ENCODE assay signal across 10 cellular contexts in the genomic region with DNA sequence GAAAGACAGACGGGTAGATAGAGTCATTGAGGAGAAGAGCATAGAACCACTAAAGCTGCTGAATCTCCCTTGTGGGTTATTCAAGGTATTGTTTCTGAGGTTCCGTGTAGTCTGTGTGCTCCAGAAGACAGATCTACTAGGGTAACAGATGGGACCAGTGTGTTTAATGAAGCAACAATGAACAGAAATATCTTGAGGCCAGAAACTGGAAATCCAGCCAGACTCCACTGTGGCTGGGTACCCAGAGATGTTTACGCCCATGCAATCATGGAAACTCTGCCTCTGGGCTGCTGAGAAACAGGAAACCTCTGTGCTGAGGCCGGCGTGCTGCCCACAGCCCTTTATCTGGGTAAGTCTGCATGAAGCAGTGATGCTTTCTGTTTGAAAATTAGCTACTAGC. TPM values are rescaled to one million over a fixed set of nuclear protein-coding genes. Genes with fewer than 3 reads are reported as not detected.
DNase-seq lines count a peak whose midpoint lies in the region; ATAC-seq and TF ChIP-seq lines count a peak whose summit lies in the region.
"Had no signal": no experiment of that assay in that cellular context is flagged by ENCODE, and none has a peak within 500 bp of the region (broad histone marks: within the 10 kb centered on the region; RNA-seq: fewer than 3 reads in every experiment).

No MANE protein-coding gene starts in this region.

- H2AK5ac ChIP-seq in mesenchymal stem cell (ENCODE audit: low read length, severe bottlenecking), result no peak overlapping the region

- H3K18ac ChIP-seq in mesenchymal stem cell (ENCODE audit: low read depth in 1 of 2, low read length in 2 of 2), result no peak overlapping the region

- H3K27me3 Mint-ChIP-seq in activated naive CD4-positive, alpha-beta T cell treated with anti-CD3 and anti-CD28 coated beads, Interleukin-2, amount 50 U/mL, for 24 hours, result no peaks in the 10 kb centered on the region

- no peaks in the 10 kb centered on the region for H3K36me3 ChIP-seq in left ventricle myocardium inferior
- no peaks in the 10 kb centered on the region for H3K36me3 ChIP-seq in mesenchymal stem cell (ENCODE audit: control insufficient read depth in 1 of 2, insufficient read depth in 2 of 2, low read depth in 1 of 2, low read length in 2 of 2)

- H3K27ac ChIP-seq in left ventricle myocardium inferior (replicated peaks) (no peak overlapping the region), mesenchymal stem cell (ENCODE audit: low read length, poor library complexity, severe bottlenecking) (no peak overlapping the region)

- H3K14ac ChIP-seq in mesenchymal stem cell (ENCODE audit: low read length in 2 of 2), result no peak overlapping the region

- H3K4me1 ChIP-seq in left ventricle myocardium inferior (no peaks in the 10 kb centered on the region), mesenchymal stem cell (ENCODE audit: control insufficient read depth, insufficient read depth, low read depth, low read length) (no peaks in the 10 kb centered on the region)

- H3K9me3 Mint-ChIP-seq in activated naive CD4-positive, alpha-beta T cell treated with anti-CD3 and anti-CD28 coated beads, Interleukin-2, amount 50 U/mL, for 24 hours, result no peaks in the 10 kb centered on the region

- H3K4me3 ChIP-seq in left ventricle myocardium inferior, result no peak overlapping the region
- peak overlapping the region in 1 of 2 experiments; percentile 28 for H3K4me3 ChIP-seq in mesenchymal stem cell (ENCODE audit: insufficient read depth in 1 of 2, low read depth in 1 of 2, low read length in 2 of 2)

- no peak overlapping the region for H2BK5ac ChIP-seq in mesenchymal stem cell (ENCODE audit: low read depth, low read length, poor library complexity, severe bottlenecking)

- no peak for ATAC-seq in Right ventricle myocardium superior (ENCODE audit: poor library complexity)
- no peak for ATAC-seq in GM19035 (IDR thresholded peaks at IDR 0.05; ENCODE audit: unreplicated experiment)
- ATAC-seq in GM21529 (IDR thresholded peaks at IDR 0.05; ENCODE audit: unreplicated experiment), result no peak
- ATAC-seq in GM18505 (IDR thresholded peaks at IDR 0.05; ENCODE audit: unreplicated experiment), result no peak

- H3K4me2 ChIP-seq in mesenchymal stem cell (ENCODE audit: low read length, poor library complexity, severe bottlenecking), result no peak overlapping the region

- H2BK120ac ChIP-seq in mesenchymal stem cell (ENCODE audit: low read depth, low read length), result no peak overlapping the region

- H4K8ac ChIP-seq in mesenchymal stem cell (ENCODE audit: low read length), result no peak overlapping the region

- peak overlapping the region; percentile 50 for H3K4me3 Mint-ChIP-seq in activated naive CD4-positive, alpha-beta T cell treated with anti-CD3 and anti-CD28 coated beads, Interleukin-2, amount 50 U/mL, for 24 hours

- no peak overlapping the region for H3K23ac ChIP-seq in mesenchymal stem cell (ENCODE audit: low read length in 2 of 2)

- DNase-seq in Right ventricle myocardium superior (peak; percentile 59), left ventricle myocardium inferior (no peak), mesenchymal stem cell (no peak), NCI-H1092 treated with DMSO at 0.1 percent for 48 hours (lab: John Stamatoyannopoulos, UW) (no peak)

- peak overlapping the region; percentile 76 for H3K27ac Mint-ChIP-seq in activated naive CD4-positive, alpha-beta T cell treated with anti-CD3 and anti-CD28 coated beads, Interleukin-2, amount 50 U/mL, for 24 hours

- no peak overlapping the region for H2BK15ac ChIP-seq in mesenchymal stem cell (ENCODE audit: low read depth, poor library complexity, severe bottlenecking)

- H3K9ac ChIP-seq in mesenchymal stem cell (ENCODE audit: low read length), result peak overlapping the region; percentile 29

- intact Hi-C loops in Right ventricle myocardium superior (cut with DNase I) (no loop called here), left ventricle myocardium inferior (cut with micrococcal nuclease) (loop anchor here (5.0 kb wide), 1 partner anchor 40 kb away; no protein-coding TSS in a partner anchor)

- no peaks in the 10 kb centered on the region for H3K9me3 ChIP-seq in left ventricle myocardium inferior (replicated peaks)
- H3K9me3 ChIP-seq in mesenchymal stem cell (ENCODE audit: control insufficient read depth, low read length), result no peaks in the 10 kb centered on the region

- TF ChIP-seq POLR2A in GM18505 (IDR thresholded peaks at IDR 0.05; ENCODE audit: borderline replicate concordance, extremely low read depth, insufficient read depth, insufficient read length), result no peak

- WGBS in mesenchymal stem cell, result 73% methylated on average over 3 of the region's 5 CpGs

- no peak for TF ChIP-seq CTCF in left ventricle myocardium inferior (IDR thresholded peaks at IDR 0.05; ENCODE audit: borderline replicate concordance)

- H3K79me1 ChIP-seq in mesenchymal stem cell (replicated peaks; ENCODE audit: low read length, poor library complexity, severe bottlenecking), result no peaks in the 10 kb centered on the region

- H3K27me3 ChIP-seq in left ventricle myocardium inferior (ENCODE audit: low read depth) (no peaks in the 10 kb centered on the region), mesenchymal stem cell (ENCODE audit: control insufficient read depth in 1 of 2, insufficient read depth in 1 of 2, low read length in 2 of 2) (peaks cover 2 to 25% of the 10 kb centered on the region in 2 experiments)

- peaks cover 27% of the 10 kb centered on the region for H3K4me1 Mint-ChIP-seq in activated naive CD4-positive, alpha-beta T cell treated with anti-CD3 and anti-CD28 coated beads, Interleukin-2, amount 50 U/mL, for 24 hours

- H3K36me3 Mint-ChIP-seq in activated naive CD4-positive, alpha-beta T cell treated with anti-CD3 and anti-CD28 coated beads, Interleukin-2, amount 50 U/mL, for 24 hours, result no peaks in the 10 kb centered on the region

- H3K4ac ChIP-seq in mesenchymal stem cell (ENCODE audit: low read depth in 1 of 2, low read length in 2 of 2), result no peak overlapping the region

- H2AFZ ChIP-seq in mesenchymal stem cell (ENCODE audit: low read depth, low read length), result no peak overlapping the region

- no peak overlapping the region for H4K91ac ChIP-seq in mesenchymal stem cell (ENCODE audit: low read length)

- no peak overlapping the region for H2BK12ac ChIP-seq in mesenchymal stem cell (ENCODE audit: low read length in 2 of 2)

RNA-seq across cellular contexts. Expression of a gene that starts 8.3 kb away (rescaled TPM):
- total RNA-seq in Right ventricle myocardium superior (not detected), left ventricle myocardium inferior (not detected)
- polyA plus RNA-seq in mesenchymal stem cell (2013, experiment 1 of 2), result not detected
- polyA plus RNA-seq in mesenchymal stem cell (2013, experiment 2 of 2), result not detected
- total RNA-seq: HT1080, renal cortical epithelial cell had no signal

RNA-seq across cellular contexts. Expression of a gene that starts 14.0 kb away (rescaled TPM):
- total RNA-seq in Right ventricle myocardium superior (205 TPM), left ventricle myocardium inferior (230 TPM)
- 47.5 TPM for polyA plus RNA-seq in mesenchymal stem cell (2013, experiment 1 of 2)
- 47.1 TPM for polyA plus RNA-seq in mesenchymal stem cell (2013, experiment 2 of 2)

RNA-seq across cellular contexts. Expression of a gene that starts 55.4 kb away (rescaled TPM):
- total RNA-seq in Right ventricle myocardium superior (16.8 TPM), left ventricle myocardium inferior (20.5 TPM)
- polyA plus RNA-seq in mesenchymal stem cell (2013, experiment 1 of 2), result 0.41 TPM
- 0.52 TPM for polyA plus RNA-seq in mesenchymal stem cell (2013, experiment 2 of 2)
- total RNA-seq: HT1080 had no signal
